1 cellular context compared by ENCODE assay signal in genomic region chr2:150476213-150476740, GRCh38.
TF ChIP-seq lines count a peak whose summit lies in the region.

No MANE protein-coding gene starts in this region.

TF ChIP-seq in GM12878, 131 proteins besides CTCF, POLR2A, EP300 and RAD21:
- TF ChIP-seq MEF2A (IDR thresholded peaks at IDR 0.05; ENCODE audit: insufficient read depth, low read depth, low read length) (no peak), SUPT20H (IDR thresholded peaks at IDR 0.05; ENCODE audit: borderline replicate concordance, control insufficient read depth, low read depth, low read length) (no peak), PBX3 (IDR thresholded peaks at IDR 0.05; ENCODE audit: insufficient replicate concordance, low read depth, low read length) (no peak), ELK1 (IDR thresholded peaks at IDR 0.05; ENCODE audit: low read depth, low read length) (no peak)
